In genomic region chr9:135499326-135500070, GRCh38 we compare ENCODE assay signal across 8 cellular contexts. TPM values are rescaled to one million over a fixed set of nuclear protein-coding genes. Genes with fewer than 3 reads are reported as not detected.
DNase-seq lines count a peak whose midpoint lies in the region; ATAC-seq lines count a peak whose summit lies in the region.

No MANE protein-coding gene starts in this region.

- peak; percentile 78 for DNase-seq in NCI-H748 treated with DMSO at 0.1 percent for 48 hours (lab: John Stamatoyannopoulos, UW)
- DNase-seq in activated CD8-positive, alpha-beta memory T cell treated with anti-CD3 and anti-CD28 coated beads for 1 hour (ENCODE audit: extremely low read depth in 1 of 2, low read depth in 1 of 2): peak; percentile 79 to 89
- peak; percentile 89 for DNase-seq in effector CD8-positive, alpha-beta T cell (lab: John Stamatoyannopoulos, UW)
- DNase-seq in lung microvascular endothelial cell (ENCODE audit: low read depth in 2 of 2): peak; percentile 90 to 92
- peak; percentile 78 to 90 for DNase-seq in stimulated activated CD4-positive, alpha-beta T cell treated with anti-CD3 and anti-CD28 coated beads, Interleukin-4, amount 100 ng/mL, for 48 hours (ENCODE audit: low read depth in 2 of 2)

- ATAC-seq in GM18498 (IDR thresholded peaks at IDR 0.05; ENCODE audit: unreplicated experiment): peak; percentile 65
- ATAC-seq in HG03439 (IDR thresholded peaks at IDR 0.05; ENCODE audit: unreplicated experiment): peak; percentile 58
- ATAC-seq in HG03520 (IDR thresholded peaks at IDR 0.05; ENCODE audit: unreplicated experiment): no peak

RNA-seq across cellular contexts. Expression of gene MRPS2, which starts 1.0 kb away (rescaled TPM):
- total RNA-seq in lung microvascular endothelial cell: 11.5 and 14.6 TPM in 2 replicates

RNA-seq across cellular contexts. Expression of gene PPP1R26, which starts 19.9 kb away (rescaled TPM):
- 8.3 and 9.7 TPM in 2 replicates for total RNA-seq in lung microvascular endothelial cell

RNA-seq across cellular contexts. Expression of gene LCN1, which starts 21.7 kb away (rescaled TPM):
- not detected in 2 replicates for total RNA-seq in lung microvascular endothelial cell

RNA-seq across cellular contexts. Expression of gene OBP2A, which starts 46.4 kb away (rescaled TPM):
- total RNA-seq in lung microvascular endothelial cell: not detected in 2 replicates
